ENCODE assay signal across 11 cellular contexts in genomic region chr5:123875444-123876264, GRCh38.
A peak's percentile ranks its signal among the peaks of the same experiment; 100 is the strongest.
DNase-seq lines count a peak whose midpoint lies in the region; ATAC-seq, FAIRE-seq and TF ChIP-seq lines count a peak whose summit lies in the region.
"Had no signal": no experiment of that assay in that cellular context is flagged by ENCODE, and none has a peak within 500 bp of the region (broad histone marks: within the 10 kb centered on the region; RNA-seq: fewer than 3 reads in every experiment).

No MANE protein-coding gene starts in this region.

- H3K9me3 ChIP-seq in OCI-LY1 (ENCODE audit: low read length), result no peaks in the 10 kb centered on the region
- no peaks in the 10 kb centered on the region for H3K9me3 ChIP-seq in neuronal stem cell (replicated peaks in 1 of 2; ENCODE audit: control insufficient read depth in 2 of 2, insufficient read depth in 1 of 2, low read depth in 1 of 2, low read length in 2 of 2)
- H3K9me3 ChIP-seq: neutrophil had no signal

- H3K27ac ChIP-seq in OCI-LY1 (ENCODE audit: low read depth, low read length, poor library complexity, severe bottlenecking) (peak overlapping the region; percentile 12), neuronal stem cell (replicated peaks; ENCODE audit: low read length) (peak overlapping the region; percentile 85)
- H3K27ac ChIP-seq: neutrophil had no signal

- H4K8ac ChIP-seq in neuronal stem cell (ENCODE audit: low read depth, low read length), result no peak overlapping the region

- no peaks in the 10 kb centered on the region for H3K36me3 ChIP-seq in H7 (replicated peaks; ENCODE audit: control insufficient read depth, insufficient read depth, low read length)
- H3K36me3 ChIP-seq in OCI-LY1 (ENCODE audit: insufficient read depth, low read length), result no peaks in the 10 kb centered on the region
- no peaks in the 10 kb centered on the region for H3K36me3 ChIP-seq in neuronal stem cell (replicated peaks in 1 of 2; ENCODE audit: control insufficient read depth in 2 of 2, insufficient read depth in 2 of 2, low read length in 2 of 2)
- H3K36me3 ChIP-seq: neutrophil had no signal

- H3K9ac ChIP-seq in OCI-LY1 (ENCODE audit: low read length), result peak overlapping the region; percentile 11; the same call in 1 of the 2 replicates
- no peak overlapping the region for H3K9ac ChIP-seq in neuronal stem cell (ENCODE audit: low read depth, low read length, poor library complexity)

- intact Hi-C loops in Right ventricle myocardium superior (cut with DNase I), result no loop called here

- H2BK5ac ChIP-seq in neuronal stem cell (ENCODE audit: low read length), result no peak overlapping the region

- no peak overlapping the region for H3K23ac ChIP-seq in neuronal stem cell (ENCODE audit: low read depth, low read length, poor library complexity)

- H3K27me3 ChIP-seq in H7 (ENCODE audit: control insufficient read depth, insufficient read depth, low read length), result no peaks in the 10 kb centered on the region
- H3K27me3 ChIP-seq in OCI-LY1 (ENCODE audit: insufficient read depth, low read length), result no peaks in the 10 kb centered on the region
- H3K27me3 ChIP-seq in neuronal stem cell (ENCODE audit: control insufficient read depth in 3 of 3, insufficient read depth in 3 of 3, low read depth in 1 of 3, low read length in 3 of 3), result no peaks in the 10 kb centered on the region
- H3K27me3 ChIP-seq: neutrophil had no signal

- H2BK12ac ChIP-seq in neuronal stem cell (ENCODE audit: low read length), result no peak overlapping the region

- H3K79me2 ChIP-seq in OCI-LY1 (ENCODE audit: insufficient read depth, low read length), result no peaks in the 10 kb centered on the region

- no peak overlapping the region for H2AK5ac ChIP-seq in neuronal stem cell (ENCODE audit: low read depth, low read length)

- no CpG with 5 or more reads among the region's 8 CpGs for WGBS in neuronal stem cell (ENCODE audit: extremely low coverage in 2 of 2, insufficient read length in 2 of 2, insufficient replicate concordance in 1 of 2), 2 donors

- no peaks in the 10 kb centered on the region for H4K20me1 ChIP-seq in OCI-LY1 (ENCODE audit: insufficient read depth, low read length)

- H3K4me1 ChIP-seq in OCI-LY1 (ENCODE audit: insufficient read depth, low read length, severe bottlenecking) (peaks cover 25% of the 10 kb centered on the region), neuronal stem cell (ENCODE audit: control insufficient read depth in 2 of 2, insufficient read depth in 1 of 2, low read depth in 1 of 2, low read length in 2 of 2) (peaks cover 13 to 47% of the 10 kb centered on the region in 2 donors)

- no peak for TF ChIP-seq POLR2A in GM12892 (IDR thresholded peaks at IDR 0.05; ENCODE audit: low read depth, low read length)

- no peak for TF ChIP-seq CTCF in OCI-LY1 (IDR thresholded peaks at IDR 0.05; ENCODE audit: low read length)

- H2AFZ ChIP-seq in OCI-LY1 (ENCODE audit: low read length) (peak overlapping the region; percentile 83), neuronal stem cell (ENCODE audit: low read length) (peak overlapping the region; percentile 73)

- H4K91ac ChIP-seq in neuronal stem cell (ENCODE audit: low read depth, low read length, poor library complexity), result no peak overlapping the region

- H3K18ac ChIP-seq in neuronal stem cell (ENCODE audit: low read length), result peak overlapping the region; percentile 61

- DNase-seq in H7, result peak; percentile 27
- DNase-seq in Right ventricle myocardium superior, result no peak
- DNase-seq in neuronal stem cell (ENCODE audit: low spot score), result peak; percentile 50
- DNase-seq in OCI-M2 (lab: John Stamatoyannopoulos, UW; ENCODE audit: unreplicated experiment), result no peak
- DNase-seq in H4 (ENCODE audit: low spot score), result no peak
- DNase-seq in DMS114 treated with DMSO at 0.1 percent for 48 hours (lab: John Stamatoyannopoulos, UW; ENCODE audit: unreplicated experiment), result no peak
- no peak for DNase-seq in GM12892 (ENCODE audit: insufficient read length)
- DNase-seq: central memory CD4-positive, alpha-beta T cell; stimulated activated naive CD8-positive, alpha-beta T cell treated with anti-CD3 and anti-CD28 coated beads, Interleukin-15, amount 100 ng/mL, for 72 hours had no signal

- no peaks in the 10 kb centered on the region for H3F3A ChIP-seq in OCI-LY1 (ENCODE audit: insufficient read depth, low read length)

- no peak overlapping the region for H2BK120ac ChIP-seq in neuronal stem cell (ENCODE audit: low read depth, low read length)

- no peak for FAIRE-seq in GM12892 (lab: Jason Lieb, UNC)

- no peaks in the 10 kb centered on the region for H3K9me2 ChIP-seq in OCI-LY1 (ENCODE audit: low read depth, low read length)

- H2BK15ac ChIP-seq in neuronal stem cell (ENCODE audit: low read length), result no peak overlapping the region

- ATAC-seq in Right ventricle myocardium superior (ENCODE audit: poor library complexity), result peak; percentile 77
- ATAC-seq: stimulated activated naive CD8-positive, alpha-beta T cell treated with anti-CD3 and anti-CD28 coated beads, Interleukin-15, amount 100 ng/mL, for 72 hours had no signal

- H3K4me3 ChIP-seq in H7 (ENCODE audit: insufficient read depth, low read depth, low read length) (no peak overlapping the region), OCI-LY1 (ENCODE audit: low read depth, low read length, poor library complexity, severe bottlenecking) (no peak overlapping the region), neuronal stem cell (ENCODE audit: low read length in 2 of 2) (peak overlapping the region in 1 of 2 donors; percentile 28)

- no peak overlapping the region for H3K4ac ChIP-seq in neuronal stem cell (ENCODE audit: low read length)

- H3K4me2 ChIP-seq in OCI-LY1 (ENCODE audit: low read length) (peak overlapping the region; percentile 30; the same call in 1 of the 2 replicates), neuronal stem cell (ENCODE audit: insufficient read depth, low read length, poor library complexity, severe bottlenecking) (peak overlapping the region; percentile 37)

- no peak overlapping the region for H3K14ac ChIP-seq in neuronal stem cell (ENCODE audit: low read length)

- H3K79me1 ChIP-seq in neuronal stem cell (ENCODE audit: low read depth, low read length), result no peaks in the 10 kb centered on the region

Comparison
In these comparisons a context has a peak if more than half of its experiments do, and no peak if none do; other contexts are left out.
1. DNase-seq: peak in H7 (single experiment) and neuronal stem cell (single experiment); none in Right ventricle myocardium superior (single experiment), OCI-M2 (single experiment), H4 (single experiment), DMS114 treated with DMSO at 0.1 percent for 48 hours (single experiment) and GM12892 (single experiment).